ENCODE assay signal across 8 cellular contexts in the genomic region with DNA sequence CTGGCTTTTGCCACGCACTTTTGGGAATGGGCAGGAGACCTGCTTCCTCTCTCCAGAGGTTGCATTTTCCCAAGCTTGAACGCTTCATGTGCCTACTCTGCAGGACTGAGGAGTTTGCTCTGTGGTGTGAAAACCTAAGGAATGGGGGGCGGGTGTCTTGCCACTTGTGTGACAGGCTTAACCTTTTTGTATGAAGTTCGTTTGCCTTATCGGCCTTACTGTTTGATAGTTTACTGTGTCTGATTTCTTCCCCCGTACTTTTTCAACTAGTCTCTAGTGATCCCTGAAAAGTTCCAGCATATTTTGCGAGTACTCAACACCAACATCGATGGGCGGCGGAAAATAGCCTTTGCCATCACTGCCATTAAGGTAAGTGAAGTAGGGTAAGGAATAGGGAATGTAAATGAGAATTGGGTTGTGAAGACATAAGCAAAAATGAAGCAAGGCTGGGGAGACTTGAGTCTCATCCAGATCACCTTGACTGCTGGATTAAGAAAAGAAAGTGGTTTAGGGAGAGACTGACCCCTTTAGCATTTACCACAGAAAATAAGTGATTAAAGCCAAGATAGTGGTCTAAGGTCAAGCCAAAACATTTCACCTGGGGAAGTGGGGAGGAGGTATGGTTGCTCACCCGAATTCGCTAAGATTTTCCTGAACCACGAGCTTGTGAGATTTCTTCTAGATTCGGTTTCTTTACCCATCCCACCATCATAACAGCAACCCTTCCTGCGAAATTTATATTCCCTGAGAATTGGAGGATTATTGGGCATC. TPM values are rescaled to one million over a fixed set of nuclear protein-coding genes. Genes with fewer than 3 reads are reported as not detected.
DNase-seq lines count a peak whose midpoint lies in the region; ATAC-seq and TF ChIP-seq lines count a peak whose summit lies in the region.

No MANE protein-coding gene starts in this region.

- 0 to 3% methylated on average over 4 to 15 of the region's 15 CpGs for WGBS in endodermal cell (ENCODE audit: insufficient coverage in 1 of 2, insufficient read length in 1 of 2), 2 experiments
- no CpG with 5 or more reads among the region's 15 CpGs for whole genome bisulfite sequencing in neuronal stem cell (ENCODE audit: extremely low coverage in 2 of 2, insufficient read length in 2 of 2, insufficient replicate concordance in 1 of 2), 2 donors

- peaks cover 8% of the 10 kb centered on the region for H3K79me1 ChIP-seq in neuronal stem cell (ENCODE audit: low read depth, low read length)

- no peak overlapping the region for H4K8ac ChIP-seq in neuronal stem cell (ENCODE audit: low read depth, low read length)

- no peaks in the 10 kb centered on the region for H3K9me3 Mint-ChIP-seq in CD4-positive, CD25-positive, alpha-beta regulatory T cell
- H3K9me3 Mint-ChIP-seq in endodermal cell = no peaks in the 10 kb centered on the region

- H3K27me3 Mint-ChIP-seq in CD4-positive, CD25-positive, alpha-beta regulatory T cell = no peaks in the 10 kb centered on the region
- no peaks in the 10 kb centered on the region for H3K27me3 Mint-ChIP-seq in endodermal cell (ENCODE audit: insufficient read depth)

- H3K27ac Mint-ChIP-seq in CD4-positive, CD25-positive, alpha-beta regulatory T cell = peak overlapping the region; percentile 99 to 100 (median 100)
- H3K27ac Mint-ChIP-seq in endodermal cell = peak overlapping the region; percentile 91

- peak overlapping the region; percentile 90 for H3K18ac ChIP-seq in neuronal stem cell (ENCODE audit: low read length)

- peak overlapping the region; percentile 70 for H2AK5ac ChIP-seq in neuronal stem cell (ENCODE audit: low read depth, low read length)

- H3K4ac ChIP-seq in neuronal stem cell (ENCODE audit: low read length) = no peak overlapping the region

- H3K4me1 ChIP-seq in CD4-positive, CD25-positive, alpha-beta regulatory T cell (ENCODE audit: control insufficient read depth, insufficient read depth, low read length, poor library complexity, severe bottlenecking) = peaks cover 59% of the 10 kb centered on the region
- H3K4me1 ChIP-seq in PC-3 (ENCODE audit: insufficient read depth, low read length) = peaks cover 45% of the 10 kb centered on the region
- no peaks in the 10 kb centered on the region for H3K4me1 ChIP-seq in endodermal cell (ENCODE audit: control insufficient read depth, insufficient read depth, low read length)
- peaks cover 18 to 25% of the 10 kb centered on the region in 2 donors for H3K4me1 ChIP-seq in neuronal stem cell (ENCODE audit: control insufficient read depth in 2 of 2, insufficient read depth in 1 of 2, low read depth in 1 of 2, low read length in 2 of 2)

- POLR2A ChIA-PET in PC-3 (lab: Charles Lee; ENCODE audit: unreplicated experiment) = interaction anchor here (0.6 to 1.3 kb wide), 3 partner anchors 17 to 301 kb away, joined by 3 to 4 read pairs (median 3); a partner anchor contains a TSS

- H3K9ac ChIP-seq in PC-3 (ENCODE audit: low read length) = peak overlapping the region; percentile 98
- H3K9ac ChIP-seq in endodermal cell (ENCODE audit: extremely low read depth, low read length, poor library complexity, severe bottlenecking) = peak overlapping the region; percentile 91
- peak overlapping the region; percentile 86 for H3K9ac ChIP-seq in neuronal stem cell (ENCODE audit: low read depth, low read length, poor library complexity)

- CTCF ChIA-PET in PC-3 (lab: Charles Lee) = no interaction called here

- no peak for DNase-seq in CD4-positive, CD25-positive, alpha-beta regulatory T cell
- no peak for DNase-seq in PC-3
- no peak for DNase-seq in endodermal cell
- DNase-seq in neuronal stem cell (ENCODE audit: low spot score) = no peak
- DNase-seq in activated CD8-positive, alpha-beta memory T cell treated with anti-CD3 and anti-CD28 coated beads, Interleukin-2, amount 50 U/mL, for 48 hours = no peak

- peak overlapping the region; percentile 86 for H3K23ac ChIP-seq in neuronal stem cell (ENCODE audit: low read depth, low read length, poor library complexity)

- peak overlapping the region; percentile 94 to 100 (median 98) for H3K4me3 Mint-ChIP-seq in CD4-positive, CD25-positive, alpha-beta regulatory T cell
- H3K4me3 Mint-ChIP-seq in endodermal cell = peak overlapping the region; percentile 98

- H3K4me3 ChIP-seq in CD4-positive, CD25-positive, alpha-beta regulatory T cell (ENCODE audit: low read depth, low read length) = peak overlapping the region; percentile 96
- H3K4me3 ChIP-seq in PC-3 (ENCODE audit: low read length) (peak overlapping the region; percentile 87), endodermal cell (ENCODE audit: low read length) (peak overlapping the region; percentile 98), neuronal stem cell (ENCODE audit: low read length in 2 of 2) (peak overlapping the region; percentile 92 to 94)

- H4K20me1 ChIP-seq in PC-3 (ENCODE audit: low read length) = peaks cover 38% of the 10 kb centered on the region

- H3K4me1 Mint-ChIP-seq in CD4-positive, CD25-positive, alpha-beta regulatory T cell = peaks cover 5 to 69% (median 39%) of the 10 kb centered on the region in 4 donors
- H3K4me1 Mint-ChIP-seq in endodermal cell = peaks cover 31% of the 10 kb centered on the region

- TSS peak; percentile 61 for BruUV-seq in PC-3 (replicated peaks; lab: Mats Ljungman, UMichigan)

- peak overlapping the region; percentile 98 for H3K4me2 ChIP-seq in PC-3 (ENCODE audit: low read length)
- peak overlapping the region; percentile 67 for H3K4me2 ChIP-seq in neuronal stem cell (ENCODE audit: insufficient read depth, low read length, poor library complexity, severe bottlenecking)

- intact Hi-C loops in PC-3 (cut with micrococcal nuclease) = loop anchor here (10.0 kb wide), 1 partner anchor 68 kb away; a partner anchor contains a TSS

- H3F3A ChIP-seq in PC-3 (ENCODE audit: low read length, unreplicated experiment) = peaks cover 29% of the 10 kb centered on the region

- H2AFZ ChIP-seq in PC-3 (ENCODE audit: low read length) = no peak overlapping the region
- peak overlapping the region; percentile 78 for H2AFZ ChIP-seq in neuronal stem cell (ENCODE audit: low read length)

- no peaks in the 10 kb centered on the region for H3K27me3 ChIP-seq in CD4-positive, CD25-positive, alpha-beta regulatory T cell (ENCODE audit: control insufficient read depth, insufficient read depth, low read length)
- H3K27me3 ChIP-seq in PC-3 (ENCODE audit: low read length) (no peaks in the 10 kb centered on the region), endodermal cell (ENCODE audit: control insufficient read depth, insufficient read depth, low read length, poor library complexity, severe bottlenecking) (no peaks in the 10 kb centered on the region), neuronal stem cell (ENCODE audit: control insufficient read depth in 3 of 3, insufficient read depth in 3 of 3, low read depth in 1 of 3, low read length in 3 of 3) (no peaks in the 10 kb centered on the region)

- H2BK12ac ChIP-seq in neuronal stem cell (ENCODE audit: low read length) = no peak overlapping the region

- H3K36me3 Mint-ChIP-seq in CD4-positive, CD25-positive, alpha-beta regulatory T cell = peaks cover 36% of the 10 kb centered on the region
- H3K36me3 Mint-ChIP-seq in endodermal cell (ENCODE audit: low read depth) = peaks cover 58% of the 10 kb centered on the region

- peak overlapping the region; percentile 90 for H3K27ac ChIP-seq in CD4-positive, CD25-positive, alpha-beta regulatory T cell (ENCODE audit: insufficient read depth, low read length, poor library complexity, severe bottlenecking)
- H3K27ac ChIP-seq in PC-3 (ENCODE audit: low read length) = peak overlapping the region; percentile 59
- H3K27ac ChIP-seq in endodermal cell (ENCODE audit: low read depth, low read length) = peak overlapping the region; percentile 85
- peak overlapping the region; percentile 79 for H3K27ac ChIP-seq in neuronal stem cell (replicated peaks; ENCODE audit: low read length)

- no peak overlapping the region for H4K91ac ChIP-seq in neuronal stem cell (ENCODE audit: low read depth, low read length, poor library complexity)

- H2BK15ac ChIP-seq in neuronal stem cell (ENCODE audit: low read length) = no peak overlapping the region

- TF ChIP-seq CTCF in PC-3 (conservative IDR thresholded peaks at IDR 0.05; ENCODE audit: low read depth, low read length) = no peak
- no peak for TF ChIP-seq CTCF in endodermal cell (conservative IDR thresholded peaks at IDR 0.05)

- ATAC-seq in CD4-positive, CD25-positive, alpha-beta regulatory T cell (ENCODE audit: low read depth in 2 of 2) = no peak
- no peak for ATAC-seq in PC-3
- no peak for ATAC-seq in HG02852 (IDR thresholded peaks at IDR 0.05; ENCODE audit: unreplicated experiment)
- no peak for ATAC-seq in HG02571 (IDR thresholded peaks at IDR 0.05; ENCODE audit: unreplicated experiment)
- no peak for ATAC-seq in HG03097 (IDR thresholded peaks at IDR 0.05; ENCODE audit: low FRiP score, unreplicated experiment)

- peaks cover 59% of the 10 kb centered on the region for H3K79me2 ChIP-seq in PC-3 (ENCODE audit: low read length)

- H3K9me3 ChIP-seq in CD4-positive, CD25-positive, alpha-beta regulatory T cell (ENCODE audit: control insufficient read depth in 2 of 2, low read length in 2 of 2) = no peaks in the 10 kb centered on the region
- H3K9me3 ChIP-seq in PC-3 (ENCODE audit: low read length) (no peaks in the 10 kb centered on the region), endodermal cell (ENCODE audit: control insufficient read depth, low read length) (no peaks in the 10 kb centered on the region), neuronal stem cell (replicated peaks in 1 of 2; ENCODE audit: control insufficient read depth in 2 of 2, insufficient read depth in 1 of 2, low read depth in 1 of 2, low read length in 2 of 2) (no peaks in the 10 kb centered on the region)

- no peak overlapping the region for H2BK5ac ChIP-seq in neuronal stem cell (ENCODE audit: low read length)

- H3K9me2 ChIP-seq in PC-3 (replicated peaks; ENCODE audit: low read length) = no peaks in the 10 kb centered on the region

- no peak overlapping the region for H2BK120ac ChIP-seq in neuronal stem cell (ENCODE audit: low read depth, low read length)

- H3K14ac ChIP-seq in neuronal stem cell (ENCODE audit: low read length) = no peak overlapping the region

- peaks cover 45% of the 10 kb centered on the region for H3K36me3 ChIP-seq in CD4-positive, CD25-positive, alpha-beta regulatory T cell (ENCODE audit: control insufficient read depth, insufficient read depth, low read length)
- H3K36me3 ChIP-seq in PC-3 (ENCODE audit: low read depth, low read length) (peaks cover 47% of the 10 kb centered on the region), endodermal cell (ENCODE audit: control insufficient read depth, insufficient read depth, low read length) (peaks cover 61% of the 10 kb centered on the region), neuronal stem cell (replicated peaks in 1 of 2; ENCODE audit: control insufficient read depth in 2 of 2, insufficient read depth in 2 of 2, low read length in 2 of 2) (peaks cover 34 to 73% of the 10 kb centered on the region in 2 donors)

RNA-seq across cellular contexts. Expression of a gene that starts 0.7 kb away (rescaled TPM):
- total RNA-seq in CD4-positive, CD25-positive, alpha-beta regulatory T cell = 2,198 TPM
- over 10,000 TPM in 1 of 4 donors, 1,000 to 10,000 TPM in 3; 7,008 to 10,525 (median 8,528) TPM for polyA plus RNA-seq in CD4-positive, CD25-positive, alpha-beta regulatory T cell
- 2,873 and 3,161 TPM in 2 replicates for total RNA-seq in PC-3 (2014; rRNA removed)
- total RNA-seq in endodermal cell = 1,000 to 10,000 TPM; 2,541 to 3,009 TPM
- 3,245 TPM for polyA plus RNA-seq in endodermal cell (2013, experiment 1 of 2)
- 3,023 TPM for polyA plus RNA-seq in endodermal cell (2013, experiment 2 of 2)
- polyA plus RNA-seq in neuronal stem cell (2013, experiment 1 of 2) = 7,654 TPM
- 7,710 TPM for polyA plus RNA-seq in neuronal stem cell (2013, experiment 2 of 2)

RNA-seq across cellular contexts. Expression of a gene that starts 0.9 kb away (rescaled TPM):
- total RNA-seq in CD4-positive, CD25-positive, alpha-beta regulatory T cell = 70.6 TPM
- 10 to 100 TPM; 12.4 to 17.4 (median 15.0) TPM for polyA plus RNA-seq in CD4-positive, CD25-positive, alpha-beta regulatory T cell
- total RNA-seq in PC-3 (2014; rRNA removed) (33.7 and 39.9 TPM in 2 replicates), endodermal cell (10 to 100 TPM; 51.4 to 63.9 TPM)
- 63.6 TPM for polyA plus RNA-seq in endodermal cell (2013, experiment 1 of 2)
- 53.0 TPM for polyA plus RNA-seq in endodermal cell (2013, experiment 2 of 2)
- 41.1 TPM for polyA plus RNA-seq in neuronal stem cell (2013, experiment 1 of 2)
- polyA plus RNA-seq in neuronal stem cell (2013, experiment 2 of 2) = 41.5 TPM

RNA-seq across cellular contexts. Expression of a gene that starts 4.4 kb away (rescaled TPM):
- 17.5 TPM for total RNA-seq in CD4-positive, CD25-positive, alpha-beta regulatory T cell
- polyA plus RNA-seq in CD4-positive, CD25-positive, alpha-beta regulatory T cell = 10 to 100 TPM; 27.5 to 35.9 (median 31.2) TPM
- total RNA-seq in PC-3 (2014; rRNA removed) (7.9 and 8.4 TPM in 2 replicates), endodermal cell (1 to 10 TPM; 3.9 to 5.5 TPM)
- 3.5 TPM for polyA plus RNA-seq in endodermal cell (2013, experiment 1 of 2)
- 3.2 TPM for polyA plus RNA-seq in endodermal cell (2013, experiment 2 of 2)
- 1.3 TPM for polyA plus RNA-seq in neuronal stem cell (2013, experiment 1 of 2)
- polyA plus RNA-seq in neuronal stem cell (2013, experiment 2 of 2) = 1.4 TPM

RNA-seq across cellular contexts. Expression of a gene that starts 16.5 kb away (rescaled TPM):
- 31.5 TPM for total RNA-seq in CD4-positive, CD25-positive, alpha-beta regulatory T cell
- 10 to 100 TPM; 50.6 to 54.0 (median 52.0) TPM for polyA plus RNA-seq in CD4-positive, CD25-positive, alpha-beta regulatory T cell
- total RNA-seq in PC-3 (2014; rRNA removed) (104 and 146 TPM in 2 replicates), endodermal cell (10 to 100 TPM; 42.9 to 62.5 TPM)
- 41.0 TPM for polyA plus RNA-seq in endodermal cell (2013, experiment 1 of 2)
- 32.0 TPM for polyA plus RNA-seq in endodermal cell (2013, experiment 2 of 2)
- polyA plus RNA-seq in neuronal stem cell (2013, experiment 1 of 2) = 31.2 TPM
- polyA plus RNA-seq in neuronal stem cell (2013, experiment 2 of 2) = 30.9 TPM

RNA-seq across cellular contexts. Expression of a gene that starts 16.9 kb away (rescaled TPM):
- 20.0 TPM for total RNA-seq in CD4-positive, CD25-positive, alpha-beta regulatory T cell
- 10 to 100 TPM; 33.7 to 47.0 (median 38.4) TPM for polyA plus RNA-seq in CD4-positive, CD25-positive, alpha-beta regulatory T cell
- total RNA-seq in PC-3 (2014; rRNA removed) (153 and 181 TPM in 2 replicates), endodermal cell (10 to 100 TPM; 69.9 to 86.4 TPM)
- 91.1 TPM for polyA plus RNA-seq in endodermal cell (2013, experiment 1 of 2)
- polyA plus RNA-seq in endodermal cell (2013, experiment 2 of 2) = 84.9 TPM
- polyA plus RNA-seq in neuronal stem cell (2013, experiment 1 of 2) = 63.9 TPM
- 63.8 TPM for polyA plus RNA-seq in neuronal stem cell (2013, experiment 2 of 2)
